ENCODE assay signal across 11 cellular contexts in the genomic region with DNA sequence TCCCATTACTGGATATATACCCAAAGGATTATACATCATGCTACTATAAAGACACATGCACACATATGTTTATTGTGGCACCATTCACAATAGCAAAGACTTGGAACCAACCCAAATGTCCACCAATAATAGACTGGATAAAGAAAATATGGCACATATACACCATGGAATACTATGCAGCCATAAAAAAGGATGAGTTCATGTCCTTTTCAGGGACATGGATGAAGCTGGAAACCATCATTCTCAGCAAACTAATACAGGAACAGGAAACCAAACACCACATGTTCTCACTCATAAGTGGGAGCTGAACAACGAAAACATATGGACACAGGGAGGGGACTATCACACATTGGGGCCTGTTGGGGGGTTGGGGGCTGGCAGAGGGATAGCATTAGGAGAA. TPM values are rescaled to one million over a fixed set of nuclear protein-coding genes. Genes with fewer than 3 reads are reported as not detected.
"Had no signal": no experiment of that assay in that cellular context is flagged by ENCODE, and none has a peak within 500 bp of the region (broad histone marks: within the 10 kb centered on the region; RNA-seq: fewer than 3 reads in every experiment).

No MANE protein-coding gene starts in this region.

RNA-seq across cellular contexts. Expression of a gene that starts 3.2 kb away (rescaled TPM):
- total RNA-seq: OCI-LY7, PC-3, PC-9, SJCRH30 had no signal

RNA-seq across cellular contexts. Expression of a gene that starts 27.7 kb away (rescaled TPM):
- total RNA-seq: OCI-LY7, PC-3, PC-9, Peyer's patch had no signal

RNA-seq across cellular contexts. Expression of a gene that starts 47.7 kb away (rescaled TPM):
- total RNA-seq: OCI-LY7, PC-3, PC-9, Peyer's patch, Right ventricle myocardium inferior, Right ventricle myocardium superior, RPMI7951, SJCRH30, SJSA1, SK-MEL-5 had no signal
- polyA plus RNA-seq: SK-N-SH had no signal
